Comparison of ENCODE assay signal across 8 cellular contexts in the genomic region with DNA sequence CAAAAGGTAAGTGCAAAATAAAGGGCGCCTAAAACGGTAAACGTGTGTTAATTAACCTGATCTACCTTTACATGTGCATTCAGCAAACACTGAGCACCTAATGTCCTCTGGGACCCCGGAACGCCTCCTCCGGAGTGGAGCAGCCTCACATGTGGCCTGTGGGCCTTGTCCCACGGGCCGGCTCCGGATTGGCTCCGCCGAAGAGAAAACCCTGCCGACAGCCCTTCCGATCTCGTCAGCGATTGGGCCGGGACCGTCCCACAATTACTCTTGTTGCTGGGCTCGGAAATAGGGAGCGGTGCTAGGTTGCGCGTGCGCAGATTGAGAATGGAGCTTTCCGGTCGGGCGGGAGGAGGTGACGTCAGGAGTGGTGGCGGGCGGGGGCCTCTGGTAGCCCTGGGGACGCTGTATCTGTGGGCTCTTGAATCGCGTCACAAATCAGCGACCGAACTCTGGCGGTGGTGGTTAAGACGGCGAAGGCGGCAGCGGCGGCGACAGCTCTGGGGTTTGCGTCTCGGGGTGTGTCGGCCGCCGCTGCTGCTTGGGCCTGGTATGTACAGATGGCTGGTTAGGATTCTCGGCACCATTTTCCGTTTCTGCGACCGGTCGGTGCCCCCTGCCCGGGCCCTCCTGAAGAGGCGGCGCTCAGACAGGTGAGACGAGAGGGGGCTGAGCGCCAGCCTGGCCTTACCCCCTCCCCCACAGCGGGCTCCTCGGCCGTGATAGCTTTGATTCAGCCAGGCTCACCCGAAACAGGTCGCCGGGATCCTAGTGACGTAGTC. TPM values are rescaled to one million over a fixed set of nuclear protein-coding genes. Genes with fewer than 3 reads are reported as not detected.
DNase-seq lines count a peak whose midpoint lies in the region; ATAC-seq, FAIRE-seq and TF ChIP-seq lines count a peak whose summit lies in the region.

A gene (plus strand): TSS at position 434 of the 782 bp plus-strand sequence. CDS start 119 bp downstream, at position 553.

- TF ChIP-seq CTCF in D721Med (IDR thresholded peaks at IDR 0.05; ENCODE audit: insufficient read depth, missing control alignments) (no peak), OCI-LY7 (conservative IDR thresholded peaks at IDR 0.05; ENCODE audit: low read length) (no peak), endothelial cell (IDR thresholded peaks at IDR 0.05; ENCODE audit: unreplicated experiment) (peak; percentile 10), mesothelial cell of epicardium (IDR thresholded peaks at IDR 0.05; ENCODE audit: unreplicated experiment) (no peak)

- H3K9me2 ChIP-seq in OCI-LY7 (ENCODE audit: insufficient read depth, low read length), result no peaks in the 10 kb centered on the region

- no peaks in the 10 kb centered on the region for H3K9me3 Mint-ChIP-seq in endothelial cell (ENCODE audit: unreplicated experiment)
- no peaks in the 10 kb centered on the region for H3K9me3 Mint-ChIP-seq in mesothelial cell of epicardium

- CTCF ChIA-PET in OCI-LY7 (lab: Charles Lee; ENCODE audit: unreplicated experiment), result interaction anchor here (1.0 to 1.5 kb wide), 3 partner anchors 8 to 26 kb away, joined by 3 to 6 read pairs (median 4); no protein-coding TSS in a partner anchor

- intact Hi-C loops in OCI-LY7 (cut with micrococcal nuclease; ENCODE audit: unreplicated experiment), result no loop called here

- H3K27me3 Mint-ChIP-seq in endothelial cell (ENCODE audit: unreplicated experiment) (peaks cover 8% of the 10 kb centered on the region), mesothelial cell of epicardium (ENCODE audit: low read depth) (peaks cover 9% of the 10 kb centered on the region)

- no peaks in the 10 kb centered on the region for H3K9me3 ChIP-seq in OCI-LY7 (ENCODE audit: low read length)

- peak within 1 kb of the TSS; percentile 45 for H3K27ac ChIP-seq in OCI-LY7 (ENCODE audit: low read depth, low read length, poor library complexity, severe bottlenecking)

- BruUV-seq in OCI-LY7 (replicated peaks; lab: Mats Ljungman, UMichigan), result no TSS peak

- FAIRE-seq in D721Med (lab: Jason Lieb, UNC), result no peak

- H2AFZ ChIP-seq in OCI-LY7 (ENCODE audit: low read length), result peak within 1 kb of the TSS; percentile 90

- H3K4me1 Mint-ChIP-seq in endothelial cell (ENCODE audit: unreplicated experiment), result peaks cover 13% of the 10 kb centered on the region
- H3K4me1 Mint-ChIP-seq in mesothelial cell of epicardium, result peaks cover 22% of the 10 kb centered on the region

- H3K4me3 ChIP-seq in OCI-LY7 (ENCODE audit: low read depth, low read length, poor library complexity, severe bottlenecking), result peak within 1 kb of the TSS; percentile 86

- DNase-seq in D721Med (ENCODE audit: insufficient read length, low spot score) (peak; percentile 79), HuH-7.5 (ENCODE audit: low spot score) (peak; percentile 87), OCI-LY7 (ENCODE audit: low spot score) (peak; percentile 98), activated T-cell treated with anti-CD3 and anti-CD28 coated beads for 1 hour (ENCODE audit: low read depth) (peak; percentile 98), endothelial cell (ENCODE audit: low spot score) (peak; percentile 99), mesothelial cell of epicardium (ENCODE audit: low spot score in 2 of 2, unreplicated experiment in 2 of 2) (peak; percentile 99 to 100)
- DNase-seq in stimulated activated CD8-positive, alpha-beta memory T cell treated with anti-CD3 and anti-CD28 coated beads, Interleukin-15, amount 100 ng/mL, for 48 hours (ENCODE audit: low read depth in 2 of 2), result peak; percentile 98 to 99

- peaks cover 1% of the 10 kb centered on the region; the same call in 1 of the 2 replicates for H3K36me3 ChIP-seq in OCI-LY7 (ENCODE audit: insufficient read depth, low read length)

- ATAC-seq in GM21526 (IDR thresholded peaks at IDR 0.05; ENCODE audit: low FRiP score, unreplicated experiment), result peak; percentile 93

- H3K36me3 Mint-ChIP-seq in endothelial cell (ENCODE audit: low read depth, unreplicated experiment) (peaks cover 6% of the 10 kb centered on the region), mesothelial cell of epicardium (no peaks in the 10 kb centered on the region)

- peaks cover 30% of the 10 kb centered on the region for H3K79me2 ChIP-seq in OCI-LY7 (ENCODE audit: insufficient read depth, low read depth, low read length)

- H3K27ac Mint-ChIP-seq in endothelial cell (ENCODE audit: unreplicated experiment), result peak within 1 kb of the TSS; percentile 95
- peak within 1 kb of the TSS; percentile 98 for H3K27ac Mint-ChIP-seq in mesothelial cell of epicardium

- H3K4me1 ChIP-seq in OCI-LY7 (ENCODE audit: insufficient read depth, low read length, poor library complexity, severe bottlenecking), result peaks cover 28% of the 10 kb centered on the region

- POLR2A ChIA-PET in OCI-LY7 (lab: Charles Lee), result interaction anchor here (0.5 to 1.8 kb wide), 7 partner anchors 10 to 1004 kb away, joined by 3 to 30 read pairs (median 3); no protein-coding TSS in a partner anchor

- H3K4me3 Mint-ChIP-seq in endothelial cell (ENCODE audit: unreplicated experiment), result peak within 1 kb of the TSS; percentile 97
- peak within 1 kb of the TSS; percentile 91 for H3K4me3 Mint-ChIP-seq in mesothelial cell of epicardium

- peak within 1 kb of the TSS; percentile 98 for H3K4me2 ChIP-seq in OCI-LY7 (ENCODE audit: low read length)

- H4K20me1 ChIP-seq in OCI-LY7 (ENCODE audit: insufficient read depth, low read length), result peaks cover 4% of the 10 kb centered on the region; the same call in 1 of the 2 replicates

RNA-seq across cellular contexts. Expression of the gene that starts here (rescaled TPM):
- total RNA-seq in OCI-LY7 (2014; rRNA removed; shearing (Covaris generic)), result 39.8 and 62.0 TPM in 2 replicates
- 64.5 and 70.0 TPM in 2 replicates for total RNA-seq in OCI-LY7 (2022)
- total RNA-seq in endothelial cell (ENCODE audit: unreplicated experiment), result 34.0 TPM
- 39.3 to 40.7 TPM (median 40.2 TPM) in 3 replicates for total RNA-seq in mesothelial cell of epicardium

Comparison
In these comparisons a context has a peak if more than half of its experiments do, and no peak if none do; other contexts are left out.
1. Peak in every context shown above with its lines: DNase-seq, ATAC-seq, H3K4me3 ChIP-seq and H3K27ac ChIP-seq.